Comparison of ENCODE assay signal across 37 cellular contexts in the genomic region with DNA sequence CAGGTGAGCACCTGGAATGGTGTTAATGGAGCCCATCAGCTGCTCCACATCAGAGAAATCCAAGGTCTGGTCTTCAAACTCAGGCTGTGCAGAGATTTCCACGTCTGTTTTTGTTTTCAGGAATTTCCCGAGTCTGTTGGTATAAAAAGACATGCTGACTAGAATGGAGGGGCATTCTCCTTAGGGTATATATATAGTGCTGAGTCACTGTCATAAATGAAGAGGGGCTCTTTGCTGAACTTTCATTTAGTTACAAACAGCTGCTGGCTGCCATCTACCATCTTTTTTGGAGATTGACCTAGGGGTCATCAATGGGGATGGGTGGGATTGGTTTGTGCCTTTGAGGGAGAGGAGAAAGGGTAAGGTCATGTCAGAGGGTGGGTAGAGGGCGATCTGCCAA. TPM values are rescaled to one million over a fixed set of nuclear protein-coding genes. Genes with fewer than 3 reads are reported as not detected.
"Had no signal": no experiment of that assay in that cellular context is flagged by ENCODE, and none has a peak within 500 bp of the region (broad histone marks: within the 10 kb centered on the region; RNA-seq: fewer than 3 reads in every experiment).

No MANE protein-coding gene starts in this region.

- H3K27me3 Mint-ChIP-seq: activated CD4-positive, alpha-beta T cell treated with anti-CD3 and anti-CD28 coated beads for 36 hours; activated CD8-positive, alpha-beta memory T cell treated with anti-CD3 and anti-CD28 coated beads, Interleukin-2, amount 10 ng/mL, durations not matched to agents 7 days and 5 days had no signal

- H3K27me3 ChIP-seq: adrenal gland, body of pancreas, cardiac muscle cell, colonic mucosa, foreskin keratinocyte, gastroesophageal sphincter, heart right ventricle had no signal

- H3K9me3 ChIP-seq: adrenal gland, body of pancreas, colonic mucosa, gastroesophageal sphincter, heart right ventricle had no signal

- H3K9me3 Mint-ChIP-seq: activated CD4-positive, alpha-beta memory T cell treated with anti-CD3 and anti-CD28 coated beads for 36 hours; activated CD4-positive, alpha-beta T cell treated with anti-CD3 and anti-CD28 coated beads, Interleukin-2, amount 10 ng/mL, durations not matched to agents 24 days and 14 days; activated naive CD4-positive, alpha-beta T cell treated with anti-CD3 and anti-CD28 coated beads for 36 hours; activated naive CD4-positive, alpha-beta T cell treated with anti-CD3 and anti-CD28 coated beads, Interleukin-2, amount 50 U/mL, for 24 hours; activated naive CD8-positive, alpha-beta T cell treated with anti-CD3 and anti-CD28 coated beads for 36 hours; activated naive CD8-positive, alpha-beta T cell treated with anti-CD3 and anti-CD28 coated beads, Interleukin-2, amount 50 U/mL, for 24 hours; activated T-helper 1 cell treated with anti-CD3 and anti-CD28 coated beads, Interleukin-12 subunit alpha, Interleukin-12 subunit beta, Interleukin-2, Interleukin-4 antibody, amounts not matched to agents 30 ng/mL and 10 ng/mL and 1 ng/mL, durations not matched to agents 14 hours and 24 hours and 36 hours; activated T-helper 2 cell treated with anti-CD3 and anti-CD28 coated beads, Interferon-gamma antibody, Interleukin-2, Interleukin-4, amounts not matched to agents 10 μg/mL and 5 μg/mL and 100 μg/mL, durations not matched to agents 14 hours and 24 hours and 36 hours had no signal

- H3K4me1 Mint-ChIP-seq: activated CD4-positive, alpha-beta T cell treated with anti-CD3 and anti-CD28 coated beads for 36 hours; activated CD4-positive, alpha-beta T cell treated with anti-CD3 and anti-CD28 coated beads, Interleukin-2, amount 10 ng/mL, durations not matched to agents 24 days and 14 days; activated CD8-positive, alpha-beta memory T cell treated with anti-CD3 and anti-CD28 coated beads, Interleukin-2, amount 10 ng/mL, durations not matched to agents 7 days and 5 days; activated naive CD4-positive, alpha-beta T cell treated with anti-CD3 and anti-CD28 coated beads, Interleukin-2, amount 50 U/mL, for 24 hours; activated naive CD8-positive, alpha-beta T cell treated with anti-CD3 and anti-CD28 coated beads for 36 hours; activated naive CD8-positive, alpha-beta T cell treated with anti-CD3 and anti-CD28 coated beads, Interleukin-2, amount 50 U/mL, for 24 hours had no signal

- ATAC-seq: activated CD4-positive, alpha-beta T cell treated with anti-CD3 and anti-CD28 coated beads for 36 hours; activated CD8-positive, alpha-beta memory T cell treated with anti-CD3 and anti-CD28 coated beads, Interleukin-2, amount 10 ng/mL, durations not matched to agents 7 days and 5 days; activated CD8-positive, alpha-beta T cell treated with anti-CD3 and anti-CD28 coated beads, Interleukin-2, amount 10 ng/mL, durations not matched to agents 7 days and 5 days; activated naive CD8-positive, alpha-beta T cell treated with anti-CD3 and anti-CD28 coated beads, Interleukin-2, amount 50 U/mL, for 24 hours; body of pancreas; esophagus mucosa; foreskin keratinocyte; gastroesophageal sphincter had no signal

- H3K4me1 ChIP-seq: adrenal gland, body of pancreas, colonic mucosa, foreskin keratinocyte, gastroesophageal sphincter, heart right ventricle had no signal

- H3K27ac Mint-ChIP-seq: activated CD4-positive, alpha-beta memory T cell treated with anti-CD3 and anti-CD28 coated beads for 36 hours; activated CD4-positive, alpha-beta T cell treated with anti-CD3 and anti-CD28 coated beads for 36 hours; activated CD4-positive, alpha-beta T cell treated with anti-CD3 and anti-CD28 coated beads, Interleukin-2, amount 10 ng/mL, durations not matched to agents 24 days and 14 days; activated CD8-positive, alpha-beta memory T cell treated with anti-CD3 and anti-CD28 coated beads, Interleukin-2, amount 10 ng/mL, durations not matched to agents 7 days and 5 days; activated CD8-positive, alpha-beta T cell treated with anti-CD3 and anti-CD28 coated beads, Interleukin-2, amount 10 ng/mL, durations not matched to agents 7 days and 5 days; activated naive CD4-positive, alpha-beta T cell treated with anti-CD3 and anti-CD28 coated beads for 36 hours; activated naive CD4-positive, alpha-beta T cell treated with anti-CD3 and anti-CD28 coated beads, Interleukin-2, amount 50 U/mL, for 24 hours; activated naive CD8-positive, alpha-beta T cell treated with anti-CD3 and anti-CD28 coated beads for 36 hours; activated naive CD8-positive, alpha-beta T cell treated with anti-CD3 and anti-CD28 coated beads, Interleukin-2, amount 50 U/mL, for 24 hours; activated T-helper 1 cell treated with anti-CD3 and anti-CD28 coated beads, Interleukin-12 subunit alpha, Interleukin-12 subunit beta, Interleukin-2, Interleukin-4 antibody, amounts not matched to agents 30 ng/mL and 10 ng/mL and 1 ng/mL, durations not matched to agents 14 hours and 24 hours and 36 hours; activated T-helper 2 cell treated with anti-CD3 and anti-CD28 coated beads, Interferon-gamma antibody, Interleukin-2, Interleukin-4, amounts not matched to agents 10 μg/mL and 5 μg/mL and 100 μg/mL, durations not matched to agents 14 hours and 24 hours and 36 hours had no signal

- DNase-seq: activated CD4-positive, alpha-beta memory T cell treated with anti-CD3 and anti-CD28 coated beads for 36 hours; activated CD4-positive, alpha-beta T cell treated with anti-CD3 and anti-CD28 coated beads for 36 hours; activated CD4-positive, alpha-beta T cell treated with anti-CD3 and anti-CD28 coated beads, Interleukin-2, amount 10 ng/mL, durations not matched to agents 24 days and 14 days; activated CD4-positive, CD25-positive, alpha-beta regulatory T cell; activated CD4-positive, CD25-positive, alpha-beta regulatory T cell treated with anti-CD3 and anti-CD28 coated beads, Interleukin-2, amount 50 U/mL, for 72 hours; activated CD8-positive, alpha-beta memory T cell treated with anti-CD3 and anti-CD28 coated beads, Interleukin-2, amount 10 ng/mL, durations not matched to agents 7 days and 5 days; activated CD8-positive, alpha-beta memory T cell treated with anti-CD3 and anti-CD28 coated beads, Interleukin-2, amount 50 U/mL, for 4 hours; activated CD8-positive, alpha-beta T cell treated with anti-CD3 and anti-CD28 coated beads, Interleukin-2, amount 10 ng/mL, durations not matched to agents 7 days and 5 days; activated effector memory CD4-positive, alpha-beta T cell treated with anti-CD3 and anti-CD28 coated beads, Interleukin-2, amount 50 U/mL, for 16 hours; activated naive CD4-positive, alpha-beta T cell treated with anti-CD3 and anti-CD28 coated beads for 36 hours; activated naive CD8-positive, alpha-beta T cell treated with anti-CD3 and anti-CD28 coated beads for 36 hours; activated naive CD8-positive, alpha-beta T cell treated with anti-CD3 and anti-CD28 coated beads, Interleukin-2, amount 50 U/mL, for 24 hours; activated T-cell treated with anti-CD3 and anti-CD28 coated beads, Interleukin-2, amount 50 U/mL, for 1 hour; activated T-cell treated with anti-CD3 and anti-CD28 coated beads, Interleukin-2, amount 50 U/mL, for 48 hours; adrenal gland; amygdala; aorta; body of pancreas; central memory CD4-positive, alpha-beta T cell; cerebellar nuclear complex; colonic mucosa; effector CD8-positive, alpha-beta T cell; foreskin keratinocyte; heart right ventricle; T-helper 2 cell had no signal

- H3K4me3 Mint-ChIP-seq: activated CD4-positive, alpha-beta memory T cell treated with anti-CD3 and anti-CD28 coated beads for 36 hours; activated CD4-positive, alpha-beta T cell treated with anti-CD3 and anti-CD28 coated beads for 36 hours; activated CD4-positive, alpha-beta T cell treated with anti-CD3 and anti-CD28 coated beads, Interleukin-2, amount 10 ng/mL, durations not matched to agents 24 days and 14 days; activated CD8-positive, alpha-beta memory T cell treated with anti-CD3 and anti-CD28 coated beads, Interleukin-2, amount 10 ng/mL, durations not matched to agents 7 days and 5 days; activated CD8-positive, alpha-beta T cell treated with anti-CD3 and anti-CD28 coated beads, Interleukin-2, amount 10 ng/mL, durations not matched to agents 7 days and 5 days; activated naive CD4-positive, alpha-beta T cell treated with anti-CD3 and anti-CD28 coated beads for 36 hours; activated naive CD4-positive, alpha-beta T cell treated with anti-CD3 and anti-CD28 coated beads, Interleukin-2, amount 50 U/mL, for 24 hours; activated naive CD8-positive, alpha-beta T cell treated with anti-CD3 and anti-CD28 coated beads for 36 hours; activated naive CD8-positive, alpha-beta T cell treated with anti-CD3 and anti-CD28 coated beads, Interleukin-2, amount 50 U/mL, for 24 hours; activated T-helper 1 cell treated with anti-CD3 and anti-CD28 coated beads, Interleukin-12 subunit alpha, Interleukin-12 subunit beta, Interleukin-2, Interleukin-4 antibody, amounts not matched to agents 30 ng/mL and 10 ng/mL and 1 ng/mL, durations not matched to agents 14 hours and 24 hours and 36 hours had no signal

- H3K4me3 ChIP-seq: adrenal gland, body of pancreas, cardiac muscle cell, colonic mucosa, gastroesophageal sphincter, heart right ventricle had no signal

- H3K36me3 ChIP-seq: adrenal gland, colonic mucosa, gastroesophageal sphincter had no signal

- H3K36me3 Mint-ChIP-seq: activated CD4-positive, alpha-beta memory T cell treated with anti-CD3 and anti-CD28 coated beads for 36 hours; activated CD8-positive, alpha-beta memory T cell treated with anti-CD3 and anti-CD28 coated beads, Interleukin-2, amount 10 ng/mL, durations not matched to agents 7 days and 5 days; activated naive CD4-positive, alpha-beta T cell treated with anti-CD3 and anti-CD28 coated beads, Interleukin-2, amount 50 U/mL, for 24 hours; activated naive CD8-positive, alpha-beta T cell treated with anti-CD3 and anti-CD28 coated beads for 36 hours had no signal

- H3K27ac ChIP-seq: adrenal gland, body of pancreas, cardiac muscle cell, colonic mucosa, foreskin keratinocyte, gastroesophageal sphincter, heart right ventricle had no signal

- FAIRE-seq: endometrium, endothelial cell of umbilical vein had no signal

RNA-seq across cellular contexts. Expression of a gene that starts 27.1 kb away (rescaled TPM):
- total RNA-seq: activated CD4-positive, alpha-beta memory T cell treated with anti-CD3 and anti-CD28 coated beads for 36 hours; activated CD4-positive, alpha-beta T cell treated with anti-CD3 and anti-CD28 coated beads for 36 hours; activated CD4-positive, alpha-beta T cell treated with anti-CD3 and anti-CD28 coated beads, Interleukin-2, amount 10 ng/mL, durations not matched to agents 24 days and 14 days; activated CD8-positive, alpha-beta memory T cell treated with anti-CD3 and anti-CD28 coated beads for 36 hours; activated CD8-positive, alpha-beta memory T cell treated with anti-CD3 and anti-CD28 coated beads, Interleukin-2, amount 10 ng/mL, durations not matched to agents 7 days and 5 days; activated CD8-positive, alpha-beta T cell treated with anti-CD3 and anti-CD28 coated beads, Interleukin-2, amount 10 ng/mL, durations not matched to agents 7 days and 5 days; activated naive CD4-positive, alpha-beta T cell treated with anti-CD3 and anti-CD28 coated beads for 36 hours; activated naive CD8-positive, alpha-beta T cell treated with anti-CD3 and anti-CD28 coated beads for 36 hours; activated T-helper 1 cell treated with anti-CD3 and anti-CD28 coated beads, Interleukin-12 subunit alpha, Interleukin-12 subunit beta, Interleukin-2, Interleukin-4 antibody, amounts not matched to agents 30 ng/mL and 10 ng/mL and 1 ng/mL, durations not matched to agents 14 hours and 24 hours and 36 hours; activated T-helper 2 cell treated with anti-CD3 and anti-CD28 coated beads, Interferon-gamma antibody, Interleukin-2, Interleukin-4, amounts not matched to agents 10 μg/mL and 5 μg/mL and 100 μg/mL, durations not matched to agents 14 hours and 24 hours and 36 hours; adrenal gland; aorta; colonic mucosa; dermis microvascular lymphatic vessel endothelial cell; endothelial cell of umbilical vein; epithelial cell of proximal tubule; esophagus mucosa; foreskin keratinocyte; gastroesophageal sphincter; T-helper 1 cell treated with Interleukin-12 subunit alpha and Interleukin-12 subunit beta and Interleukin-4 antibody, amounts not matched to agents 30 ng/mL and 1 ng/mL, for 36 hours had no signal
- polyA plus RNA-seq: endothelial cell of umbilical vein, foreskin keratinocyte had no signal
